1 cellular context compared by ENCODE assay signal in genomic region chr11:65900125-65900898, GRCh38.
TF ChIP-seq lines count a peak whose summit lies in the region.

FOSL1 (minus strand) TSS chr11:65900388; CDS start chr11:65900339, 49 bp downstream.

TF ChIP-seq in K562, 482 proteins besides CTCF, POLR2A, EP300 and RAD21 (continued from another document and continues in another):
- peak; percentile 44; the same call in 1 of the 2 replicates for TF ChIP-seq E2F1 (CRISPR knock-in tag; IDR thresholded peaks at IDR 0.05)
- TF ChIP-seq GATAD2B (IDR thresholded peaks at IDR 0.05; ENCODE audit: borderline replicate concordance): peak; percentile 74
- peak; percentile 82; the same call in 1 of the 2 replicates for TF ChIP-seq KAT7 (CRISPR knock-in tag; IDR thresholded peaks at IDR 0.05; ENCODE audit: borderline replicate concordance)
- peak; percentile 67 for TF ChIP-seq ZFP36 (IDR thresholded peaks at IDR 0.05; ENCODE audit: low read depth, low read length, partially characterized antibody)
- peak; percentile 30; the same call in 1 of the 2 replicates for TF ChIP-seq ZBTB1 (CRISPR knock-in tag; IDR thresholded peaks at IDR 0.05; ENCODE audit: borderline replicate concordance, low read depth)
- TF ChIP-seq SP1 (CRISPR knock-in tag; IDR thresholded peaks at IDR 0.05): peak; percentile 89
- peak; percentile 94 for TF ChIP-seq POLR2H (tag; IDR thresholded peaks at IDR 0.05; ENCODE audit: low read depth)
- peak; percentile 55; the same call in 1 of the 2 replicates for TF ChIP-seq ATF2 (CRISPR knock-in tag; IDR thresholded peaks at IDR 0.05)
- peak; percentile 15 for TF ChIP-seq GTF2B (IDR thresholded peaks at IDR 0.05; ENCODE audit: extremely low read depth, insufficient read length)
- peak; percentile 74 for TF ChIP-seq CHD1 (IDR thresholded peaks at IDR 0.05; ENCODE audit: low read length)
- TF ChIP-seq SMC3 (conservative IDR thresholded peaks at IDR 0.05; ENCODE audit: insufficient read depth, low read depth, low read length): no peak
- TF ChIP-seq ETV6 (IDR thresholded peaks at IDR 0.05; ENCODE audit: borderline replicate concordance in 1 of 2, low read depth in 2 of 2, low read length in 1 of 2): no peak
- TF ChIP-seq ETV6 (CRISPR knock-in tag; IDR thresholded peaks at IDR 0.05; ENCODE audit: borderline replicate concordance): peak; percentile 17; the same call in 1 of the 2 replicates
- peak; percentile 82; the same call in 1 of the 2 replicates for TF ChIP-seq MBD2 (IDR thresholded peaks at IDR 0.05; ENCODE audit: borderline replicate concordance, low read depth)
- TF ChIP-seq SIX5 (IDR thresholded peaks at IDR 0.05; ENCODE audit: borderline replicate concordance in 1 of 2, insufficient read depth in 1 of 2, low read depth in 1 of 2, low read length in 2 of 2): peak in 1 of 2 experiments; percentile 33; a peak in 1 of 4 replicates
- TF ChIP-seq YY1 (IDR thresholded peaks at IDR 0.05; ENCODE audit: borderline replicate concordance in 1 of 3, control insufficient read depth in 1 of 3, extremely low read depth in 1 of 3, insufficient read depth in 3 of 3, insufficient read length in 1 of 3, insufficient replicate concordance in 2 of 3, low read depth in 1 of 3, low read length in 2 of 3): peak in 2 of 3 experiments; percentile 69 to 77
- peak; percentile 74 for TF ChIP-seq PCBP1 (IDR thresholded peaks at IDR 0.05; ENCODE audit: low read depth, low read length, poor library complexity, severe bottlenecking)
- 0 out of 2 replicates have a peak, but pooled peaks have one; percentile 26 for TF ChIP-seq GABPA (tag; conservative IDR thresholded peaks at IDR 0.05; ENCODE audit: low read depth)
- TF ChIP-seq ZNF384 (IDR thresholded peaks at IDR 0.05; ENCODE audit: low read depth, low read length): peak; percentile 24; the same call in 1 of the 2 replicates
- peak in 1 of 2 experiments; percentile 57; a peak in 1 of 4 replicates for TF ChIP-seq SIN3A (IDR thresholded peaks at IDR 0.05; ENCODE audit: borderline replicate concordance in 2 of 2, control insufficient read depth in 1 of 2, low read depth in 2 of 2, low read length in 2 of 2)
- TF ChIP-seq NCOR1 (IDR thresholded peaks at IDR 0.05): peak; percentile 53
- TF ChIP-seq ZBTB7A (IDR thresholded peaks at IDR 0.05; ENCODE audit: borderline replicate concordance, control insufficient read depth, low read depth, low read length): peak; percentile 83
- peak; percentile 90 for TF ChIP-seq CTBP1 (IDR thresholded peaks at IDR 0.05; ENCODE audit: borderline replicate concordance)
- TF ChIP-seq PREB (CRISPR knock-in tag; IDR thresholded peaks at IDR 0.05): 0 out of 2 replicates have a peak, but pooled peaks have one; percentile 26
- TF ChIP-seq ZNF263 (CRISPR knock-in tag; IDR thresholded peaks at IDR 0.05; ENCODE audit: borderline replicate concordance): peak; percentile 34; the same call in 1 of the 2 replicates
- peak; percentile 97 for TF ChIP-seq KDM5B (IDR thresholded peaks at IDR 0.05; ENCODE audit: insufficient replicate concordance, low read depth, low read length)
- TF ChIP-seq ZNF318 (IDR thresholded peaks at IDR 0.05; ENCODE audit: borderline replicate concordance in 1 of 2, low read depth in 1 of 2): 0 out of 4 replicates have a peak, but pooled peaks of 1 of the 2 experiments have one; percentile 22
- peak; percentile 62; the same call in 1 of the 2 replicates for TF ChIP-seq NKRF (IDR thresholded peaks at IDR 0.05; ENCODE audit: borderline replicate concordance)
- TF ChIP-seq HNRNPL (IDR thresholded peaks at IDR 0.05; ENCODE audit: low read depth, low read length): peak; percentile 86; the same call in 1 of the 2 replicates
- TF ChIP-seq SUPT5H (IDR thresholded peaks at IDR 0.05): peak; percentile 91
- peak; percentile 86; the same call in 1 of the 2 replicates for TF ChIP-seq KLF13 (tag; IDR thresholded peaks at IDR 0.05; ENCODE audit: borderline replicate concordance, low read depth)
- TF ChIP-seq DACH1 (IDR thresholded peaks at IDR 0.05; ENCODE audit: partially characterized antibody): peak; percentile 39
- TF ChIP-seq MYNN (IDR thresholded peaks at IDR 0.05): 0 out of 2 replicates have a peak, but pooled peaks have one; percentile 23
- TF ChIP-seq MYNN (CRISPR knock-in tag; IDR thresholded peaks at IDR 0.05): no peak
- TF ChIP-seq RNF219 (CRISPR knock-in tag; IDR thresholded peaks at IDR 0.05): no peak
- no peak for TF ChIP-seq ZBTB26 (CRISPR knock-in tag; IDR thresholded peaks at IDR 0.05)
- 0 out of 2 replicates have a peak, but pooled peaks have one; percentile 12 for TF ChIP-seq ATF4 (CRISPR knock-in tag; IDR thresholded peaks at IDR 0.05)
- TF ChIP-seq ZNF232 (CRISPR knock-in tag; IDR thresholded peaks at IDR 0.05): 0 out of 2 replicates have a peak, but pooled peaks have one; percentile 14
